In the genomic region with DNA sequence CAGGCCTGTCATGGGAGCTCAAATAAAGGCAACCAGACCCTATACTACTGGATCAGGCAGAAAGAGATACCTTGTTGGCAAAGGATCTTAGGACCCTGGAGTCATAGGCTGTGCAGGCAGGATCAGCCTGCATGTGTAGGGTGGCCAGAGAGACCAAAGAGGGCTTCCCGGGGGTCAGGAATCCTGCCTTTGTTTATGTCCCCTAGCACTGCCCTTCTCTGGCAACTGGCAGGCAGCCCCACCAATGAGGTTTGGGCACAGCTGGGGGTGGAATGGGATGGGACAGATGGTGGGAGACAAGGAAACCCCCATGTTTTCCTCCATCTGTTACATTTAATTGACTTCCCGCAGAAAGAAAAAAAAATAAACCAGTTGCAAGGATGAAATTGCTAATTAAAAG, we compare ENCODE assay signal across 15 cellular contexts. TPM values are rescaled to one million over a fixed set of nuclear protein-coding genes. Genes with fewer than 3 reads are reported as not detected.
DNase-seq lines count a peak whose midpoint lies in the region; ATAC-seq and TF ChIP-seq lines count a peak whose summit lies in the region.
"Had no signal": no experiment of that assay in that cellular context is flagged by ENCODE, and none has a peak within 500 bp of the region (broad histone marks: within the 10 kb centered on the region; RNA-seq: fewer than 3 reads in every experiment).

No MANE protein-coding gene starts in this region.

- H3K9me3 Mint-ChIP-seq in activated T-helper 1 cell treated with anti-CD3 and anti-CD28 coated beads, Interleukin-12 subunit alpha, Interleukin-12 subunit beta, Interleukin-2, Interleukin-4 antibody, amounts not matched to agents 30 ng/mL and 10 ng/mL and 1 ng/mL, durations not matched to agents 14 hours and 24 hours and 36 hours = no peaks in the 10 kb centered on the region
- H3K9me3 Mint-ChIP-seq: CD14-positive monocyte had no signal

- no peak for ATAC-seq in upper lobe of right lung

- TF ChIP-seq CTCF in upper lobe of right lung (IDR thresholded peaks at IDR 0.05) = no peak

- peaks cover 11% of the 10 kb centered on the region for H3K27me3 Mint-ChIP-seq in activated T-helper 1 cell treated with anti-CD3 and anti-CD28 coated beads, Interleukin-12 subunit alpha, Interleukin-12 subunit beta, Interleukin-2, Interleukin-4 antibody, amounts not matched to agents 30 ng/mL and 10 ng/mL and 1 ng/mL, durations not matched to agents 14 hours and 24 hours and 36 hours (ENCODE audit: insufficient read depth)

- H3K27ac Mint-ChIP-seq in activated T-helper 1 cell treated with anti-CD3 and anti-CD28 coated beads, Interleukin-12 subunit alpha, Interleukin-12 subunit beta, Interleukin-2, Interleukin-4 antibody, amounts not matched to agents 30 ng/mL and 10 ng/mL and 1 ng/mL, durations not matched to agents 14 hours and 24 hours and 36 hours = no peak overlapping the region
- H3K27ac Mint-ChIP-seq: CD14-positive monocyte had no signal

- no peaks in the 10 kb centered on the region for H3K36me3 Mint-ChIP-seq in activated T-helper 1 cell treated with anti-CD3 and anti-CD28 coated beads, Interleukin-12 subunit alpha, Interleukin-12 subunit beta, Interleukin-2, Interleukin-4 antibody, amounts not matched to agents 30 ng/mL and 10 ng/mL and 1 ng/mL, durations not matched to agents 14 hours and 24 hours and 36 hours (ENCODE audit: low read depth)
- H3K36me3 Mint-ChIP-seq: CD14-positive monocyte had no signal

- no peak overlapping the region for H3K4me3 ChIP-seq in H7 (ENCODE audit: insufficient read depth, low read depth, low read length)
- H3K4me3 ChIP-seq in upper lobe of right lung = no peak overlapping the region
- H3K4me3 ChIP-seq: GM23248, PC-9 had no signal

- H3K4me1 ChIP-seq in upper lobe of right lung = no peaks in the 10 kb centered on the region

- H3K27me3 ChIP-seq in H7 (ENCODE audit: control insufficient read depth, insufficient read depth, low read length) = peaks cover 3% of the 10 kb centered on the region; the same call in 1 of the 2 replicates
- H3K27me3 ChIP-seq in upper lobe of right lung = peaks cover 26% of the 10 kb centered on the region

- H3K36me3 ChIP-seq in H7 (replicated peaks; ENCODE audit: control insufficient read depth, insufficient read depth, low read length) (no peaks in the 10 kb centered on the region), upper lobe of right lung (no peaks in the 10 kb centered on the region)

- intact Hi-C loops in activated T-helper 1 cell treated with anti-CD3 and anti-CD28 coated beads, Interleukin-12 subunit alpha, Interleukin-12 subunit beta, Interleukin-2, Interleukin-4 antibody, amounts not matched to agents 30 ng/mL and 10 ng/mL and 1 ng/mL, durations not matched to agents 14 hours and 24 hours and 36 hours (cut with micrococcal nuclease) = no loop called here
- intact Hi-C loops in upper lobe of right lung (cut with DNase I) = no loop called here

- no peak overlapping the region for H3K27ac ChIP-seq in upper lobe of right lung
- H3K27ac ChIP-seq: GM23248, PC-9 had no signal

- no peaks in the 10 kb centered on the region for H3K9me3 ChIP-seq in upper lobe of right lung

- no peaks in the 10 kb centered on the region for H3K4me1 Mint-ChIP-seq in activated T-helper 1 cell treated with anti-CD3 and anti-CD28 coated beads, Interleukin-12 subunit alpha, Interleukin-12 subunit beta, Interleukin-2, Interleukin-4 antibody, amounts not matched to agents 30 ng/mL and 10 ng/mL and 1 ng/mL, durations not matched to agents 14 hours and 24 hours and 36 hours (ENCODE audit: low read depth)
- H3K4me1 Mint-ChIP-seq: CD14-positive monocyte had no signal

- peak; percentile 56 for DNase-seq in COR-L47 (lab: John Stamatoyannopoulos, UW)
- peak; percentile 78 for DNase-seq in H7
- DNase-seq in NCI-H524 (lab: John Stamatoyannopoulos, UW) = peak; percentile 86 to 87
- DNase-seq in cerebellum (ENCODE audit: low spot score) = peak; percentile 57
- DNase-seq in SKM-1 treated with dmso at 0.1 percent for 144 hours (lab: John Stamatoyannopoulos, UW; ENCODE audit: unreplicated experiment) = no peak
- no peak for DNase-seq in activated T-helper 1 cell treated with anti-CD3 and anti-CD28 coated beads, Interleukin-12 subunit alpha, Interleukin-12 subunit beta, Interleukin-2, Interleukin-4 antibody, amounts not matched to agents 30 ng/mL and 10 ng/mL and 1 ng/mL, durations not matched to agents 14 hours and 24 hours and 36 hours (ENCODE audit: low spot score)
- DNase-seq in upper lobe of right lung = no peak
- DNase-seq in NCI-H2029 treated with DMSO at 0.1 percent for 48 hours (lab: John Stamatoyannopoulos, UW) = no peak
- DNase-seq: DMS79 treated with DMSO at 0.1 percent for 48 hours, GDM1, GM23248, KBM-7, PC-9 had no signal

- no peak overlapping the region for H3K4me3 Mint-ChIP-seq in activated T-helper 1 cell treated with anti-CD3 and anti-CD28 coated beads, Interleukin-12 subunit alpha, Interleukin-12 subunit beta, Interleukin-2, Interleukin-4 antibody, amounts not matched to agents 30 ng/mL and 10 ng/mL and 1 ng/mL, durations not matched to agents 14 hours and 24 hours and 36 hours

RNA-seq across cellular contexts. Expression of gene CD40, which starts 27.5 kb away (rescaled TPM):
- total RNA-seq in H7 (2014; rRNA removed; shearing (Covaris generic)) = 8.2 and 8.8 TPM in 2 replicates
- total RNA-seq in cerebellum (1.6 TPM), upper lobe of right lung (36.8 TPM)
- total RNA-seq in activated T-helper 1 cell treated with anti-CD3 and anti-CD28 coated beads, Interleukin-12 subunit alpha, Interleukin-12 subunit beta, Interleukin-2, Interleukin-4 antibody, amounts not matched to agents 30 ng/mL and 10 ng/mL and 1 ng/mL, durations not matched to agents 14 hours and 24 hours and 36 hours = 2.0 TPM in 2 replicates
- total RNA-seq: SK-MEL-5 had no signal

RNA-seq across cellular contexts. Expression of gene NCOA5, which starts 55.9 kb away (rescaled TPM):
- 8.6 and 12.2 TPM in 2 replicates for total RNA-seq in H7 (2014; rRNA removed; shearing (Covaris generic))
- total RNA-seq in cerebellum (18.1 TPM), upper lobe of right lung (28.7 TPM)
- 30.4 and 32.9 TPM in 2 replicates for total RNA-seq in activated T-helper 1 cell treated with anti-CD3 and anti-CD28 coated beads, Interleukin-12 subunit alpha, Interleukin-12 subunit beta, Interleukin-2, Interleukin-4 antibody, amounts not matched to agents 30 ng/mL and 10 ng/mL and 1 ng/mL, durations not matched to agents 14 hours and 24 hours and 36 hours

Comparison
In these comparisons a context has a peak if more than half of its experiments do, and no peak if none do; other contexts are left out.
1. DNase-seq: peak in COR-L47 (single experiment), H7 (single experiment), NCI-H524 (2 of 2) and cerebellum (single experiment); none in SKM-1 treated with dmso at 0.1 percent for 144 hours (single experiment), activated T-helper 1 cell treated with anti-CD3 and anti-CD28 coated beads, Interleukin-12 subunit alpha, Interleukin-12 subunit beta, Interleukin-2, Interleukin-4 antibody, amounts not matched to agents 30 ng/mL and 10 ng/mL and 1 ng/mL, durations not matched to agents 14 hours and 24 hours and 36 hours (single experiment), upper lobe of right lung (single experiment) and NCI-H2029 treated with DMSO at 0.1 percent for 48 hours (single experiment).